Comparison of ENCODE assay signal across 11 cellular contexts in the genomic region with DNA sequence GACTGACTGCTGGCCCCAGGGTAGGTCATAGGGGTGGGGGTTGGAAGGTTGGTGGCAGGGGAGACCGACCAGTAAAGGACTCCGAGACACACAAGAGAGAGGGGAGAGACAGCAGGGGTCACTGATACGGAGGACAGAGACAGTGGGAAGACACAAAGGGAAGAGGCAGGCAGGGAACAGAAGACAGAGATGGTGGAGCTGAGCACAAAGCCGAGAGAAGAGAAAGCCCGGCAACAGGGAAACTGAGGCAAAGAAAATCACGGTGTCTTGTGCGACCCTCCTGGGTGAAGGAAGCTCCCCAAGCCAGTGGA. TPM values are rescaled to one million over a fixed set of nuclear protein-coding genes. Genes with fewer than 3 reads are reported as not detected.
A peak's percentile ranks its signal among the peaks of the same experiment; 100 is the strongest.
DNase-seq lines count a peak whose midpoint lies in the region; ATAC-seq and TF ChIP-seq lines count a peak whose summit lies in the region.
"Had no signal": no experiment of that assay in that cellular context is flagged by ENCODE, and none has a peak within 500 bp of the region (broad histone marks: within the 10 kb centered on the region; RNA-seq: fewer than 3 reads in every experiment).

No MANE protein-coding gene starts in this region.

- no peak for ATAC-seq in CD4-positive, alpha-beta T cell (ENCODE audit: poor library complexity)
- no peak for ATAC-seq in activated naive CD8-positive, alpha-beta T cell treated with anti-CD3 and anti-CD28 coated beads, Interleukin-2, amount 10 ng/mL, durations not matched to agents 7 days and 5 days (ENCODE audit: low read depth)
- ATAC-seq in HG02763 (IDR thresholded peaks at IDR 0.05; ENCODE audit: unreplicated experiment), result no peak
- ATAC-seq in body of pancreas, result no peak

- peak overlapping the region; percentile 13 for H3K9ac ChIP-seq in iPS-15b (ENCODE audit: low read depth, low read length)

- no peak overlapping the region for H3K27ac ChIP-seq in CD4-positive, alpha-beta T cell (ENCODE audit: low read depth, low read length)
- H3K27ac ChIP-seq in sigmoid colon, result peak overlapping the region; percentile 83 to 96 (median 94)
- no peak overlapping the region for H3K27ac ChIP-seq in body of pancreas

- POLR2A ChIA-PET in CD4-positive, alpha-beta T cell (lab: Charles Lee), result no interaction called here
- POLR2A ChIA-PET in activated naive CD8-positive, alpha-beta T cell treated with anti-CD3 and anti-CD28 coated beads, Interleukin-2, amount 10 ng/mL, durations not matched to agents 7 days and 5 days (lab: Charles Lee), result no interaction called here

- 29 to 38% methylated on average over 7 of the region's 7 CpGs for WGBS in sigmoid colon, 2 donors
- WGBS in body of pancreas, 2 donors, result 19 to 22% methylated on average over 7 of the region's 7 CpGs

- H3K4me3 ChIP-seq in iPS-15b (ENCODE audit: low read depth, low read length) (peak overlapping the region; percentile 80), sigmoid colon (peak overlapping the region; percentile 57 to 83 (median 72)), body of pancreas (no peak overlapping the region)

- no peaks in the 10 kb centered on the region for H3K9me3 Mint-ChIP-seq in CD4-positive, alpha-beta T cell
- H3K9me3 Mint-ChIP-seq in activated naive CD8-positive, alpha-beta T cell treated with anti-CD3 and anti-CD28 coated beads, Interleukin-2, amount 10 ng/mL, durations not matched to agents 7 days and 5 days, result no peaks in the 10 kb centered on the region

- H3K27me3 ChIP-seq in CD4-positive, alpha-beta T cell (ENCODE audit: control insufficient read depth, insufficient read depth, low read length), result peaks cover 40% of the 10 kb centered on the region
- no peaks in the 10 kb centered on the region for H3K27me3 ChIP-seq in iPS-15b (ENCODE audit: control insufficient read depth, insufficient read depth, low read length)
- H3K27me3 ChIP-seq in sigmoid colon, result peaks cover 0 to 4% (median 0%) of the 10 kb centered on the region in 3 donors
- peaks cover 0 to 13% of the 10 kb centered on the region in 2 donors for H3K27me3 ChIP-seq in body of pancreas

- intact Hi-C loops in CD4-positive, alpha-beta T cell (cut with DNase I, micrococcal nuclease), result no loop called here
- intact Hi-C loops in sigmoid colon (cut with DNase I), result no loop called here
- intact Hi-C loops in body of pancreas (cut with DNase I), result no loop called here

- H3K27me3 Mint-ChIP-seq in CD4-positive, alpha-beta T cell, result peaks cover 68% of the 10 kb centered on the region
- H3K27me3 Mint-ChIP-seq in activated naive CD8-positive, alpha-beta T cell treated with anti-CD3 and anti-CD28 coated beads, Interleukin-2, amount 10 ng/mL, durations not matched to agents 7 days and 5 days, result peaks cover 54% of the 10 kb centered on the region

- TF ChIP-seq EP300 in sigmoid colon (IDR thresholded peaks at IDR 0.05), result no peak

- H3K36me3 ChIP-seq in iPS-15b (ENCODE audit: control insufficient read depth, insufficient read depth, low read length) (peaks cover 3% of the 10 kb centered on the region), sigmoid colon (no peaks in the 10 kb centered on the region), body of pancreas (replicated peaks in 1 of 2; ENCODE audit: insufficient read depth in 1 of 2, low read depth in 2 of 2) (no peaks in the 10 kb centered on the region)

- no peak for TF ChIP-seq CTCF in CD4-positive, alpha-beta T cell (IDR thresholded peaks at IDR 0.05)
- TF ChIP-seq CTCF in sigmoid colon (IDR thresholded peaks at IDR 0.05) (no peak), body of pancreas (IDR thresholded peaks at IDR 0.05) (no peak)

- no peak overlapping the region for H3K27ac Mint-ChIP-seq in CD4-positive, alpha-beta T cell
- H3K27ac Mint-ChIP-seq in activated naive CD8-positive, alpha-beta T cell treated with anti-CD3 and anti-CD28 coated beads, Interleukin-2, amount 10 ng/mL, durations not matched to agents 7 days and 5 days, result no peak overlapping the region

- DNase-seq in CD4-positive, alpha-beta T cell, result no peak
- DNase-seq in activated naive CD8-positive, alpha-beta T cell treated with anti-CD3 and anti-CD28 coated beads, Interleukin-2, amount 10 ng/mL, durations not matched to agents 7 days and 5 days, result no peak
- no peak for DNase-seq in sigmoid colon
- no peak for DNase-seq in iPS-NIHi7 (ENCODE audit: extremely low spot score)
- DNase-seq in NCI-H1436 treated with DMSO at 0.1 percent for 48 hours (lab: John Stamatoyannopoulos, UW), result no peak
- no peak for DNase-seq in body of pancreas
- DNase-seq: activated CD4-positive, alpha-beta T cell treated with anti-CD3 and anti-CD28 coated beads, Interleukin-2, amount 50 U/mL, for 48 hours had no signal

- H3K9me3 ChIP-seq in CD4-positive, alpha-beta T cell (ENCODE audit: control insufficient read depth, low read length), result no peaks in the 10 kb centered on the region
- H3K9me3 ChIP-seq in iPS-15b (ENCODE audit: control insufficient read depth, insufficient read depth, low read length) (no peaks in the 10 kb centered on the region), sigmoid colon (no peaks in the 10 kb centered on the region), body of pancreas (no peaks in the 10 kb centered on the region)

- TF ChIP-seq POLR2A in sigmoid colon (IDR thresholded peaks at IDR 0.05), result no peak
- TF ChIP-seq POLR2A in body of pancreas (IDR thresholded peaks at IDR 0.05), result no peak

- peaks cover 3% of the 10 kb centered on the region for H3K4me1 ChIP-seq in iPS-15b (ENCODE audit: control insufficient read depth, insufficient read depth, low read length)
- H3K4me1 ChIP-seq in sigmoid colon, result peaks cover 0 to 98% (median 76%) of the 10 kb centered on the region in 4 donors
- peaks cover 6% of the 10 kb centered on the region for H3K4me1 ChIP-seq in body of pancreas

- CTCF ChIA-PET in CD4-positive, alpha-beta T cell (lab: Charles Lee), result no interaction called here

- peak overlapping the region; percentile 68 for H3K4me3 Mint-ChIP-seq in CD4-positive, alpha-beta T cell
- peak overlapping the region; percentile 6 for H3K4me3 Mint-ChIP-seq in activated naive CD8-positive, alpha-beta T cell treated with anti-CD3 and anti-CD28 coated beads, Interleukin-2, amount 10 ng/mL, durations not matched to agents 7 days and 5 days

- no peaks in the 10 kb centered on the region for H3K36me3 Mint-ChIP-seq in CD4-positive, alpha-beta T cell (ENCODE audit: low read depth)
- H3K36me3 Mint-ChIP-seq in activated naive CD8-positive, alpha-beta T cell treated with anti-CD3 and anti-CD28 coated beads, Interleukin-2, amount 10 ng/mL, durations not matched to agents 7 days and 5 days, result no peaks in the 10 kb centered on the region

- H3K4me1 Mint-ChIP-seq in CD4-positive, alpha-beta T cell (ENCODE audit: low read depth), result peaks cover 6% of the 10 kb centered on the region
- peaks cover 5% of the 10 kb centered on the region for H3K4me1 Mint-ChIP-seq in activated naive CD8-positive, alpha-beta T cell treated with anti-CD3 and anti-CD28 coated beads, Interleukin-2, amount 10 ng/mL, durations not matched to agents 7 days and 5 days

RNA-seq across cellular contexts. Expression of gene RASL12, which starts 0.5 kb away (rescaled TPM):
- total RNA-seq in CD4-positive, alpha-beta T cell, result not detected
- not detected for total RNA-seq in activated naive CD8-positive, alpha-beta T cell treated with anti-CD3 and anti-CD28 coated beads, Interleukin-2, amount 10 ng/mL, durations not matched to agents 7 days and 5 days
- 100 to 1,000 TPM in 1 of 4 donors, 10 to 100 TPM in 3; 29.1 to 102 (median 67.1) TPM for total RNA-seq in sigmoid colon
- 10 to 100 TPM in 1 of 3 donors, 1 to 10 TPM in 2; 1.8 to 10.2 (median 9.3) TPM for polyA plus RNA-seq in sigmoid colon
- total RNA-seq in body of pancreas, result 1 to 10 TPM; 3.1 to 4.6 TPM
- total RNA-seq: bronchial epithelial cell had no signal
- polyA plus RNA-seq: keratinocyte had no signal

RNA-seq across cellular contexts. Expression of gene KBTBD13, which starts 9.3 kb away (rescaled TPM):
- total RNA-seq in CD4-positive, alpha-beta T cell, result not detected
- total RNA-seq in activated naive CD8-positive, alpha-beta T cell treated with anti-CD3 and anti-CD28 coated beads, Interleukin-2, amount 10 ng/mL, durations not matched to agents 7 days and 5 days, result not detected
- total RNA-seq in sigmoid colon, result not detected
- under 1 TPM in 1 of 3 donors, not detected in 2; 0.03 TPM for polyA plus RNA-seq in sigmoid colon
- not detected for total RNA-seq in body of pancreas
- total RNA-seq: bronchial epithelial cell had no signal
- polyA plus RNA-seq: keratinocyte had no signal

RNA-seq across cellular contexts. Expression of gene SLC51B, which starts 22.1 kb away (rescaled TPM):
- not detected for total RNA-seq in CD4-positive, alpha-beta T cell
- total RNA-seq in activated naive CD8-positive, alpha-beta T cell treated with anti-CD3 and anti-CD28 coated beads, Interleukin-2, amount 10 ng/mL, durations not matched to agents 7 days and 5 days, result not detected
- total RNA-seq in sigmoid colon, result not detected
- polyA plus RNA-seq in sigmoid colon, result 10 to 100 TPM; 76.3 to 92.5 (median 77.0) TPM
- not detected for total RNA-seq in body of pancreas
- total RNA-seq: bronchial epithelial cell had no signal
- polyA plus RNA-seq: keratinocyte had no signal

RNA-seq across cellular contexts. Expression of gene MTFMT, which starts 37.9 kb away (rescaled TPM):
- total RNA-seq in CD4-positive, alpha-beta T cell, result 1 to 10 TPM; 3.4 to 5.8 TPM
- 10 to 100 TPM; 19.8 to 21.3 TPM for total RNA-seq in activated naive CD8-positive, alpha-beta T cell treated with anti-CD3 and anti-CD28 coated beads, Interleukin-2, amount 10 ng/mL, durations not matched to agents 7 days and 5 days
- 10 to 100 TPM; 31.3 to 43.6 (median 37.8) TPM for total RNA-seq in sigmoid colon
- 10 to 100 TPM; 10.7 to 12.9 (median 10.8) TPM for polyA plus RNA-seq in sigmoid colon
- total RNA-seq in body of pancreas, result 10 to 100 TPM; 10.1 to 22.1 TPM

RNA-seq across cellular contexts. Expression of gene UBAP1L, which starts 47.7 kb away (rescaled TPM):
- 1 to 10 TPM; 7.2 TPM for total RNA-seq in CD4-positive, alpha-beta T cell
- total RNA-seq in activated naive CD8-positive, alpha-beta T cell treated with anti-CD3 and anti-CD28 coated beads, Interleukin-2, amount 10 ng/mL, durations not matched to agents 7 days and 5 days, result 1 to 10 TPM; 6.1 to 7.2 TPM
- total RNA-seq in sigmoid colon (1 to 10 TPM; 3.5 to 5.7 (median 5.1) TPM), body of pancreas (1 to 10 TPM; 3.4 to 4.6 TPM)
- 1 to 10 TPM in 1 of 3 donors, under 1 TPM in 1, not detected in 1; 0.23 to 2.0 TPM for polyA plus RNA-seq in sigmoid colon

Comparison
In these comparisons a context has a peak if more than half of its experiments do, and no peak if none do; other contexts are left out.
1. H3K27ac ChIP-seq: peak in sigmoid colon (4 of 4); none in CD4-positive, alpha-beta T cell (single experiment) and body of pancreas (0 of 4).
2. H3K4me3 ChIP-seq: peak in iPS-15b (single experiment) and sigmoid colon (4 of 4); none in body of pancreas (0 of 2).
3. RNA of gene RASL12, which starts 0.5 kb away (total RNA-seq): 29.1 to 102 TPM in sigmoid colon; 3.1 to 4.6 TPM in body of pancreas, not detected in CD4-positive, alpha-beta T cell and not detected in activated naive CD8-positive, alpha-beta T cell treated with anti-CD3 and anti-CD28 coated beads, Interleukin-2, amount 10 ng/mL, durations not matched to agents 7 days and 5 days; every median in the first group is over 4 times any median in the second.